In the genomic region with DNA sequence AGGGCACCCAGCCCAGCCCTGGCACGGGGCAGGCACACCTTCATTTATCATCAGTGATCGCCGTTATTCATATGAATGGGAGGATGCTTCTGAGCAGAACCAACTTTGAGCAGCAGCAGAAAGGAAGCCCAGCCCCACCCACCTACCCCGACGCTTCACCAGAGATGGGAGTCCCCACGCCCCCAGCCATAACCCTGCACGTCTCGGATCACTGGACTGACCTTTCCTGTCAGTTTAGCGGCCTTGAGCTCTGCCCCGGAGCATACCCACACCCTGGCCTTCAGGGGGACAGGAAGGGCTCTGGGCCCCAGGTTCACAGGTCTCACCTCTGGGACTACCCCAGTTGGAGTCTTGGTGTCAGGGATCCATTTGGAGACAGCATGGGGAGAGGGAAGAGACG, we compare ENCODE assay signal across 16 cellular contexts.
A peak's percentile ranks its signal among the peaks of the same experiment; 100 is the strongest.
DNase-seq lines count a peak whose midpoint lies in the region; ATAC-seq and TF ChIP-seq lines count a peak whose summit lies in the region.
"Had no signal": no experiment of that assay in that cellular context is flagged by ENCODE, and none has a peak within 500 bp of the region (broad histone marks: within the 10 kb centered on the region; RNA-seq: fewer than 3 reads in every experiment).

No MANE protein-coding gene starts in this region.

- no peaks in the 10 kb centered on the region for H3K36me3 Mint-ChIP-seq in nephron progenitor cell (ENCODE audit: low read depth)
- peaks cover 38% of the 10 kb centered on the region for H3K36me3 Mint-ChIP-seq in stimulated activated memory B cell treated with anti-CD40 and anti-IgM and Interleukin-4, amounts not matched to agents 10 μg/mL and 1 μg/mL and 100 μg/mL, for 72 hours
- H3K36me3 Mint-ChIP-seq: CD8-positive, alpha-beta T cell had no signal

- POLR2A ChIA-PET in RWPE1 (lab: Yijun Ruan, JAX; ENCODE audit: low non-redundant PET): no interaction called here

- peaks cover 87% of the 10 kb centered on the region for H3K4me1 ChIP-seq in BLaER1
- H3K4me1 ChIP-seq: Caco-2, HAP-1 had no signal

- 0 out of 2 replicates have a peak overlapping the region, but pooled peaks have one; percentile 9 for H3K27ac ChIP-seq in BLaER1
- H3K27ac ChIP-seq in RWPE1: peak overlapping the region; percentile 17
- H3K27ac ChIP-seq: C4-2B had no signal

- no peak overlapping the region for H3K4me3 Mint-ChIP-seq in nephron progenitor cell
- H3K4me3 Mint-ChIP-seq in stimulated activated memory B cell treated with anti-CD40 and anti-IgM and Interleukin-4, amounts not matched to agents 10 μg/mL and 1 μg/mL and 100 μg/mL, for 72 hours: no peak overlapping the region
- H3K4me3 Mint-ChIP-seq: CD8-positive, alpha-beta T cell; HFFc6 had no signal

- no peak for DNase-seq in RWPE1 (ENCODE audit: low spot score)
- DNase-seq in nephron progenitor cell: peak; percentile 38
- DNase-seq in activated CD4-positive, alpha-beta T cell treated with anti-CD3 and anti-CD28 coated beads, Interleukin-2, amount 50 U/mL, for 48 hours: no peak
- DNase-seq in SHP77 treated with DMSO at 0.1 percent for 48 hours (lab: John Stamatoyannopoulos, UW): no peak
- DNase-seq in superior temporal gyrus (ENCODE audit: extremely low spot score): no peak
- DNase-seq: Caco-2; CD4-positive, CD25-positive, alpha-beta regulatory T cell; CD8-positive, alpha-beta T cell; DMS153; DND-41; GOT3; HFFc6 had no signal

- H3K9me3 ChIP-seq in BLaER1: no peaks in the 10 kb centered on the region
- H3K9me3 ChIP-seq: Caco-2, HAP-1 had no signal

- no peak for TF ChIP-seq CTCF in RWPE1 (conservative IDR thresholded peaks at IDR 0.05; ENCODE audit: low read depth)
- no peak for TF ChIP-seq CTCF in nephron progenitor cell (IDR thresholded peaks at IDR 0.05)

- no peaks in the 10 kb centered on the region for H3K27me3 ChIP-seq in BLaER1

- 0 out of 2 replicates have a peak overlapping the region, but pooled peaks have one; percentile 5 for H3K4me2 ChIP-seq in BLaER1

- peaks cover 86% of the 10 kb centered on the region for H3K4me1 Mint-ChIP-seq in nephron progenitor cell
- peaks cover 64% of the 10 kb centered on the region for H3K4me1 Mint-ChIP-seq in stimulated activated memory B cell treated with anti-CD40 and anti-IgM and Interleukin-4, amounts not matched to agents 10 μg/mL and 1 μg/mL and 100 μg/mL, for 72 hours

- peak; percentile 43 for ATAC-seq in stimulated activated memory B cell treated with anti-CD40 and anti-IgM and Interleukin-4, amounts not matched to agents 10 μg/mL and 1 μg/mL and 100 μg/mL, for 72 hours
- ATAC-seq: CD8-positive, alpha-beta T cell had no signal

- H3K9me3 Mint-ChIP-seq in nephron progenitor cell: no peaks in the 10 kb centered on the region
- H3K9me3 Mint-ChIP-seq in stimulated activated memory B cell treated with anti-CD40 and anti-IgM and Interleukin-4, amounts not matched to agents 10 μg/mL and 1 μg/mL and 100 μg/mL, for 72 hours: no peaks in the 10 kb centered on the region
- H3K9me3 Mint-ChIP-seq: CD4-positive, CD25-positive, alpha-beta regulatory T cell; CD8-positive, alpha-beta T cell; HFFc6 had no signal

- H3K27ac Mint-ChIP-seq in nephron progenitor cell: peak overlapping the region; percentile 51
- peak overlapping the region; percentile 10 for H3K27ac Mint-ChIP-seq in stimulated activated memory B cell treated with anti-CD40 and anti-IgM and Interleukin-4, amounts not matched to agents 10 μg/mL and 1 μg/mL and 100 μg/mL, for 72 hours
- H3K27ac Mint-ChIP-seq: CD8-positive, alpha-beta T cell; HFFc6 had no signal

- peaks cover 85% of the 10 kb centered on the region for H3K36me3 ChIP-seq in BLaER1
- H3K36me3 ChIP-seq: HAP-1 had no signal

- H3K9ac ChIP-seq in BLaER1: no peak overlapping the region

- no peaks in the 10 kb centered on the region for H3K27me3 Mint-ChIP-seq in nephron progenitor cell (ENCODE audit: low read depth, poor library complexity)
- H3K27me3 Mint-ChIP-seq in stimulated activated memory B cell treated with anti-CD40 and anti-IgM and Interleukin-4, amounts not matched to agents 10 μg/mL and 1 μg/mL and 100 μg/mL, for 72 hours: no peaks in the 10 kb centered on the region
- H3K27me3 Mint-ChIP-seq: CD4-positive, CD25-positive, alpha-beta regulatory T cell had no signal

- CTCF ChIA-PET in RWPE1 (lab: Yijun Ruan, JAX): interaction anchor here (0.6 kb wide), 2 partner anchors 17 to 32 kb away, joined by 3 read pairs; no protein-coding TSS in a partner anchor

- peaks cover 100% of the 10 kb centered on the region for H4K20me1 ChIP-seq in BLaER1

- H3K4me3 ChIP-seq in BLaER1: no peak overlapping the region
- H3K4me3 ChIP-seq: HAP-1 had no signal
